17 cellular contexts compared by ENCODE assay signal in the genomic region with DNA sequence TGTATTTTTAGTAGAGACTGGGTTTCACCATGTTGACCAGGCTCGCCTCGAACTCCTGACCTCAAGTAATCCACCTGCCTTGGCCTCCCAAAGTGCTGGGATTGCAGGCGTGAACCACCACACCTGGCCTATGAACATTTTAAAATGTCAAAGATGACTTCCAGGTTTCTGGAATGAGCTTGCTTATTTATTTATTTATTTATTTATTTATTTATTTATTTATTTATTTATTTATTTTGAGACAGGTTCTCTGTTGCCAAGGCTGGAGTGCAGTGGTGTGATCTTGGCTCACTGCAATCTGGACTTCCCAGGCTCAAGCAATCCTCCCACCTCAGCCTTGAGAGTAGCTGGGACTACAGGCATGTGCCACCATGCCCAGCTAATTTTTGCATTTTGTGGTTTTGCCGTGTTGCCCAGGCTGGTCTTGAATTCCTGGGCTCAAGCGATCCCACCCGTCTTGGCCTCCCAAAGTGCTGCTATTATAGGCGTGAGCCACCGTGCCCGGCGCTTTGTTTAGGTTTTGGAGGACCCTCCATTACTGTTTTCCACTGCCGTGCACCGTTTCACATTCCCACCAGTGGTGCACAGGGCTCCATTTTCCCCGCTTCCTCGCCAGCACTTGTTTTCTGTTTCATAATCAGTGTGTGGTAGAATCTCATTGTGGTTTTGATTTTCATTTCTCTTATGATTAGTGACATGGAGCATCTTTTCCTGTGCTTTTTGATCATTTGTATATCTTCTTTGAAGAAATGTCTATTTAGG. TPM values are rescaled to one million over a fixed set of nuclear protein-coding genes. Genes with fewer than 3 reads are reported as not detected.
DNase-seq lines count a peak whose midpoint lies in the region; ATAC-seq and TF ChIP-seq lines count a peak whose summit lies in the region.
"Had no signal": no experiment of that assay in that cellular context is flagged by ENCODE, and none has a peak within 500 bp of the region (broad histone marks: within the 10 kb centered on the region; RNA-seq: fewer than 3 reads in every experiment).

No MANE protein-coding gene starts in this region.

- no peaks in the 10 kb centered on the region for H3K27me3 ChIP-seq in neuronal stem cell (ENCODE audit: control insufficient read depth in 3 of 3, insufficient read depth in 3 of 3, low read depth in 1 of 3, low read length in 3 of 3)
- H3K27me3 ChIP-seq: suprapubic skin had no signal

- H3K4me1 Mint-ChIP-seq in activated naive CD4-positive, alpha-beta T cell treated with anti-CD3 and anti-CD28 coated beads for 36 hours (ENCODE audit: low read depth) = peaks cover 14% of the 10 kb centered on the region
- H3K4me1 Mint-ChIP-seq in activated T-helper 1 cell treated with anti-CD3 and anti-CD28 coated beads, Interleukin-12 subunit alpha, Interleukin-12 subunit beta, Interleukin-2, Interleukin-4 antibody, amounts not matched to agents 30 ng/mL and 10 ng/mL and 1 ng/mL, durations not matched to agents 14 hours and 24 hours and 36 hours (ENCODE audit: low read depth) = peaks cover 16% of the 10 kb centered on the region
- no peaks in the 10 kb centered on the region for H3K4me1 Mint-ChIP-seq in mesothelial cell of epicardium

- H4K8ac ChIP-seq in neuronal stem cell (ENCODE audit: low read depth, low read length) = no peak overlapping the region

- no CpG with 5 or more reads among the region's 14 CpGs for WGBS in neuronal stem cell (ENCODE audit: extremely low coverage in 2 of 2, insufficient read length in 2 of 2, insufficient replicate concordance in 1 of 2), 2 donors

- H3K23ac ChIP-seq in neuronal stem cell (ENCODE audit: low read depth, low read length, poor library complexity) = peak overlapping the region; percentile 65

- CTCF ChIA-PET in activated naive CD4-positive, alpha-beta T cell treated with anti-CD3 and anti-CD28 coated beads for 36 hours (lab: Charles Lee) = interaction anchor here (0.6 to 0.7 kb wide), 2 partner anchors 22 to 210 kb away, joined by 3 to 6 read pairs; no protein-coding TSS in a partner anchor

- no peak overlapping the region for H2BK120ac ChIP-seq in neuronal stem cell (ENCODE audit: low read depth, low read length)

- peaks cover 8 to 14% of the 10 kb centered on the region in 2 donors for H3K4me1 ChIP-seq in neuronal stem cell (ENCODE audit: control insufficient read depth in 2 of 2, insufficient read depth in 1 of 2, low read depth in 1 of 2, low read length in 2 of 2)
- H3K4me1 ChIP-seq: HAP-1, suprapubic skin had no signal

- TF ChIP-seq CTCF in mesothelial cell of epicardium (IDR thresholded peaks at IDR 0.05; ENCODE audit: unreplicated experiment) = no peak

- no peak overlapping the region for H3K18ac ChIP-seq in neuronal stem cell (ENCODE audit: low read length)

- no peaks in the 10 kb centered on the region for H3K9me3 Mint-ChIP-seq in activated naive CD4-positive, alpha-beta T cell treated with anti-CD3 and anti-CD28 coated beads for 36 hours
- no peaks in the 10 kb centered on the region for H3K9me3 Mint-ChIP-seq in activated T-helper 1 cell treated with anti-CD3 and anti-CD28 coated beads, Interleukin-12 subunit alpha, Interleukin-12 subunit beta, Interleukin-2, Interleukin-4 antibody, amounts not matched to agents 30 ng/mL and 10 ng/mL and 1 ng/mL, durations not matched to agents 14 hours and 24 hours and 36 hours
- H3K9me3 Mint-ChIP-seq in mesothelial cell of epicardium = no peaks in the 10 kb centered on the region

- no peaks in the 10 kb centered on the region for H3K27me3 Mint-ChIP-seq in activated naive CD4-positive, alpha-beta T cell treated with anti-CD3 and anti-CD28 coated beads for 36 hours (ENCODE audit: low read depth)
- H3K27me3 Mint-ChIP-seq in activated T-helper 1 cell treated with anti-CD3 and anti-CD28 coated beads, Interleukin-12 subunit alpha, Interleukin-12 subunit beta, Interleukin-2, Interleukin-4 antibody, amounts not matched to agents 30 ng/mL and 10 ng/mL and 1 ng/mL, durations not matched to agents 14 hours and 24 hours and 36 hours (ENCODE audit: insufficient read depth) = no peaks in the 10 kb centered on the region
- H3K27me3 Mint-ChIP-seq in mesothelial cell of epicardium (ENCODE audit: low read depth) = no peaks in the 10 kb centered on the region

- H3K9ac ChIP-seq in neuronal stem cell (ENCODE audit: low read depth, low read length, poor library complexity) = no peak overlapping the region

- H3K79me1 ChIP-seq in neuronal stem cell (ENCODE audit: low read depth, low read length) = no peaks in the 10 kb centered on the region

- H3K4me2 ChIP-seq in neuronal stem cell (ENCODE audit: insufficient read depth, low read length, poor library complexity, severe bottlenecking) = no peak overlapping the region

- H3K36me3 Mint-ChIP-seq in activated naive CD4-positive, alpha-beta T cell treated with anti-CD3 and anti-CD28 coated beads for 36 hours (ENCODE audit: low read depth) = peaks cover 27% of the 10 kb centered on the region
- peaks cover 35% of the 10 kb centered on the region for H3K36me3 Mint-ChIP-seq in activated T-helper 1 cell treated with anti-CD3 and anti-CD28 coated beads, Interleukin-12 subunit alpha, Interleukin-12 subunit beta, Interleukin-2, Interleukin-4 antibody, amounts not matched to agents 30 ng/mL and 10 ng/mL and 1 ng/mL, durations not matched to agents 14 hours and 24 hours and 36 hours (ENCODE audit: low read depth)
- H3K36me3 Mint-ChIP-seq in mesothelial cell of epicardium = peaks cover 32% of the 10 kb centered on the region

- no peak overlapping the region for H2AFZ ChIP-seq in neuronal stem cell (ENCODE audit: low read length)

- H3K4me3 Mint-ChIP-seq in activated naive CD4-positive, alpha-beta T cell treated with anti-CD3 and anti-CD28 coated beads for 36 hours = no peak overlapping the region
- H3K4me3 Mint-ChIP-seq in activated T-helper 1 cell treated with anti-CD3 and anti-CD28 coated beads, Interleukin-12 subunit alpha, Interleukin-12 subunit beta, Interleukin-2, Interleukin-4 antibody, amounts not matched to agents 30 ng/mL and 10 ng/mL and 1 ng/mL, durations not matched to agents 14 hours and 24 hours and 36 hours = no peak overlapping the region
- H3K4me3 Mint-ChIP-seq in mesothelial cell of epicardium = no peak overlapping the region

- no peak overlapping the region for H3K14ac ChIP-seq in neuronal stem cell (ENCODE audit: low read length)

- H2BK5ac ChIP-seq in neuronal stem cell (ENCODE audit: low read length) = no peak overlapping the region

- intact Hi-C loops in activated naive CD4-positive, alpha-beta T cell treated with anti-CD3 and anti-CD28 coated beads for 36 hours (cut with micrococcal nuclease) = loop anchor here (1.0 kb wide), 1 partner anchor 79 kb away; no protein-coding TSS in a partner anchor
- intact Hi-C loops in activated T-helper 1 cell treated with anti-CD3 and anti-CD28 coated beads, Interleukin-12 subunit alpha, Interleukin-12 subunit beta, Interleukin-2, Interleukin-4 antibody, amounts not matched to agents 30 ng/mL and 10 ng/mL and 1 ng/mL, durations not matched to agents 14 hours and 24 hours and 36 hours (cut with micrococcal nuclease) = loop anchor here (10.0 kb wide), 1 partner anchor 353 kb away; the partner anchor contains the start of gene VPS33A

- H2BK12ac ChIP-seq in neuronal stem cell (ENCODE audit: low read length) = no peak overlapping the region

- H3K36me3 ChIP-seq in neuronal stem cell (replicated peaks in 1 of 2; ENCODE audit: control insufficient read depth in 2 of 2, insufficient read depth in 2 of 2, low read length in 2 of 2) = peaks cover 11 to 48% of the 10 kb centered on the region in 2 donors

- H4K91ac ChIP-seq in neuronal stem cell (ENCODE audit: low read depth, low read length, poor library complexity) = no peak overlapping the region

- no peak overlapping the region for H3K4ac ChIP-seq in neuronal stem cell (ENCODE audit: low read length)

- H2AK5ac ChIP-seq in neuronal stem cell (ENCODE audit: low read depth, low read length) = no peak overlapping the region

- H3K4me3 ChIP-seq in neuronal stem cell (ENCODE audit: low read length in 2 of 2) = peak overlapping the region in 1 of 2 donors; percentile 16
- H3K4me3 ChIP-seq: HAP-1, suprapubic skin had no signal

- ATAC-seq in GM21381 (IDR thresholded peaks at IDR 0.05; ENCODE audit: unreplicated experiment) = peak; percentile 66
- ATAC-seq: HepG2, left ventricle myocardium superior, right cardiac atrium had no signal

- no peak overlapping the region for H3K27ac ChIP-seq in neuronal stem cell (replicated peaks; ENCODE audit: low read length)
- H3K27ac ChIP-seq: suprapubic skin had no signal

- H2BK15ac ChIP-seq in neuronal stem cell (ENCODE audit: low read length) = no peak overlapping the region

- H3K9me3 ChIP-seq in neuronal stem cell (replicated peaks in 1 of 2; ENCODE audit: control insufficient read depth in 2 of 2, insufficient read depth in 1 of 2, low read depth in 1 of 2, low read length in 2 of 2) = peaks cover 0 to 4% of the 10 kb centered on the region in 2 donors
- H3K9me3 ChIP-seq: HAP-1, suprapubic skin had no signal

- H3K27ac Mint-ChIP-seq in activated naive CD4-positive, alpha-beta T cell treated with anti-CD3 and anti-CD28 coated beads for 36 hours = peak overlapping the region; percentile 51
- H3K27ac Mint-ChIP-seq in activated T-helper 1 cell treated with anti-CD3 and anti-CD28 coated beads, Interleukin-12 subunit alpha, Interleukin-12 subunit beta, Interleukin-2, Interleukin-4 antibody, amounts not matched to agents 30 ng/mL and 10 ng/mL and 1 ng/mL, durations not matched to agents 14 hours and 24 hours and 36 hours = peak overlapping the region; percentile 20
- no peak overlapping the region for H3K27ac Mint-ChIP-seq in mesothelial cell of epicardium

- DNase-seq in activated naive CD4-positive, alpha-beta T cell treated with anti-CD3 and anti-CD28 coated beads for 36 hours = peak; percentile 51
- no peak for DNase-seq in activated naive CD4-positive, alpha-beta T cell (lab: John Stamatoyannopoulos, UW)
- DNase-seq in activated T-helper 1 cell treated with anti-CD3 and anti-CD28 coated beads, Interleukin-12 subunit alpha, Interleukin-12 subunit beta, Interleukin-2, Interleukin-4 antibody, amounts not matched to agents 30 ng/mL and 10 ng/mL and 1 ng/mL, durations not matched to agents 14 hours and 24 hours and 36 hours (ENCODE audit: low spot score) = no peak
- no peak for DNase-seq in neuronal stem cell (ENCODE audit: low spot score)
- no peak for DNase-seq in GM19240 (ENCODE audit: insufficient read length, low spot score)
- no peak for DNase-seq in mesothelial cell of epicardium (ENCODE audit: low spot score in 2 of 2, unreplicated experiment in 2 of 2)
- DNase-seq in central memory CD4-positive, alpha-beta T cell = no peak
- DNase-seq: glutamatergic neuron, left ventricle myocardium superior, NCI-H446, right cardiac atrium, RPMI8226 had no signal

RNA-seq across cellular contexts. Expression of gene CFAP251, which starts 6.4 kb away (rescaled TPM):
- under 1 TPM; 0.20 to 0.62 TPM for total RNA-seq in activated naive CD4-positive, alpha-beta T cell treated with anti-CD3 and anti-CD28 coated beads for 36 hours
- 0.65 and 0.76 TPM in 2 replicates for total RNA-seq in activated T-helper 1 cell treated with anti-CD3 and anti-CD28 coated beads, Interleukin-12 subunit alpha, Interleukin-12 subunit beta, Interleukin-2, Interleukin-4 antibody, amounts not matched to agents 30 ng/mL and 10 ng/mL and 1 ng/mL, durations not matched to agents 14 hours and 24 hours and 36 hours
- 3.7 TPM for polyA plus RNA-seq in neuronal stem cell (2013, experiment 1 of 2)
- 3.2 TPM for polyA plus RNA-seq in neuronal stem cell (2013, experiment 2 of 2)
- 6.6 to 6.9 TPM (median 6.6 TPM) in 3 replicates for total RNA-seq in mesothelial cell of epicardium

RNA-seq across cellular contexts. Expression of gene PSMD9, which starts 23.4 kb away (rescaled TPM):
- total RNA-seq in activated naive CD4-positive, alpha-beta T cell treated with anti-CD3 and anti-CD28 coated beads for 36 hours = 10 to 100 TPM; 56.6 to 60.6 TPM
- 63.9 and 67.5 TPM in 2 replicates for total RNA-seq in activated T-helper 1 cell treated with anti-CD3 and anti-CD28 coated beads, Interleukin-12 subunit alpha, Interleukin-12 subunit beta, Interleukin-2, Interleukin-4 antibody, amounts not matched to agents 30 ng/mL and 10 ng/mL and 1 ng/mL, durations not matched to agents 14 hours and 24 hours and 36 hours
- 28.5 TPM for polyA plus RNA-seq in neuronal stem cell (2013, experiment 1 of 2)
- polyA plus RNA-seq in neuronal stem cell (2013, experiment 2 of 2) = 27.3 TPM
- 34.1 to 38.6 TPM (median 36.3 TPM) in 3 replicates for total RNA-seq in mesothelial cell of epicardium

RNA-seq across cellular contexts. Expression of gene HPD, which starts 53.3 kb away (rescaled TPM):
- not detected for total RNA-seq in activated naive CD4-positive, alpha-beta T cell treated with anti-CD3 and anti-CD28 coated beads for 36 hours
- total RNA-seq in activated T-helper 1 cell treated with anti-CD3 and anti-CD28 coated beads, Interleukin-12 subunit alpha, Interleukin-12 subunit beta, Interleukin-2, Interleukin-4 antibody, amounts not matched to agents 30 ng/mL and 10 ng/mL and 1 ng/mL, durations not matched to agents 14 hours and 24 hours and 36 hours = not detected in 2 replicates
- 0.13 TPM for polyA plus RNA-seq in neuronal stem cell (2013, experiment 1 of 2)
- 0.18 TPM for polyA plus RNA-seq in neuronal stem cell (2013, experiment 2 of 2)
- 0.16 TPM in 1 of 3 replicates, not detected in the others for total RNA-seq in mesothelial cell of epicardium
- total RNA-seq: Daoy had no signal
